In genomic region chr2:46984642-46985476, GRCh38 we compare ENCODE assay signal across 9 cellular contexts. TPM values are rescaled to one million over a fixed set of nuclear protein-coding genes. Genes with fewer than 3 reads are reported as not detected.
DNase-seq lines count a peak whose midpoint lies in the region; ATAC-seq, FAIRE-seq and TF ChIP-seq lines count a peak whose summit lies in the region.
"Had no signal": no experiment of that assay in that cellular context is flagged by ENCODE, and none has a peak within 500 bp of the region (broad histone marks: within the 10 kb centered on the region; RNA-seq: fewer than 3 reads in every experiment).

No MANE protein-coding gene starts in this region.

- peaks cover 0 to 24% (median 16%) of the 10 kb centered on the region in 4 donors for H3K36me3 ChIP-seq in esophagus muscularis mucosa
- H3K36me3 ChIP-seq in osteoblast (ENCODE audit: insufficient read depth, low read length): peaks cover 61% of the 10 kb centered on the region
- H3K36me3 ChIP-seq in vagina: peaks cover 0 to under 1% of the 10 kb centered on the region in 2 donors

- DNase-seq in COLO829 (ENCODE audit: low spot score): peak; percentile 94
- peak; percentile 88 for DNase-seq in HTR-8/SVneo (ENCODE audit: insufficient read length, low spot score)
- DNase-seq in activated CD4-positive, alpha-beta T cell treated with anti-CD3 and anti-CD28 coated beads, Interleukin-2, amount 50 U/mL, for 1 hour: peak; percentile 16
- peak; percentile 96 for DNase-seq in esophagus muscularis mucosa (ENCODE audit: extremely low spot score)
- peak; percentile 98 for DNase-seq in osteoblast (ENCODE audit: insufficient read length, low spot score, missing footprints)
- DNase-seq in vagina (ENCODE audit: extremely low spot score in 2 of 2): peak in 1 of 2 donors; percentile 96
- no peak for DNase-seq in NCI-H748 treated with DMSO at 0.1 percent for 48 hours (lab: John Stamatoyannopoulos, UW)

- 55% methylated on average over 12 of the region's 12 CpGs for WGBS in esophagus muscularis mucosa

- ATAC-seq in GM21367 (IDR thresholded peaks at IDR 0.05; ENCODE audit: unreplicated experiment): peak; percentile 41

- H3K4me1 ChIP-seq in esophagus muscularis mucosa (peaks cover 80 to 91% (median 83%) of the 10 kb centered on the region in 4 donors), osteoblast (ENCODE audit: insufficient read depth, low read length) (peaks cover 38% of the 10 kb centered on the region), vagina (peaks cover 72% of the 10 kb centered on the region)

- TF ChIP-seq EP300 in esophagus muscularis mucosa (IDR thresholded peaks at IDR 0.05): no peak

- H4K20me1 ChIP-seq in osteoblast (ENCODE audit: insufficient read depth, low read length): peaks cover 21% of the 10 kb centered on the region

- TF ChIP-seq POLR2A in esophagus muscularis mucosa (IDR thresholded peaks at IDR 0.05; ENCODE audit: low read depth) (no peak), vagina (IDR thresholded peaks at IDR 0.05) (no peak)

- intact Hi-C loops in esophagus muscularis mucosa (cut with DNase I) (no loop called here), vagina (cut with DNase I) (no loop called here)

- peak; percentile 88 for FAIRE-seq in HTR-8/SVneo (lab: Jason Lieb, UNC)

- peak overlapping the region; percentile 6 for H2AFZ ChIP-seq in osteoblast (ENCODE audit: low read length)

- peak overlapping the region; percentile 84 to 90 (median 86) for H3K27ac ChIP-seq in esophagus muscularis mucosa (replicated peaks in 1 of 4)
- peak overlapping the region; percentile 89 for H3K27ac ChIP-seq in osteoblast (ENCODE audit: low read depth, low read length)
- peak overlapping the region; percentile 91 for H3K27ac ChIP-seq in vagina
- H3K27ac ChIP-seq: VCaP had no signal

- peaks cover 47% of the 10 kb centered on the region for H3K79me2 ChIP-seq in osteoblast (ENCODE audit: insufficient read depth, low read length)

- H3K9me3 ChIP-seq in esophagus muscularis mucosa (no peaks in the 10 kb centered on the region), osteoblast (ENCODE audit: low read depth, low read length) (no peaks in the 10 kb centered on the region), vagina (no peaks in the 10 kb centered on the region)

- H3K27me3 ChIP-seq in esophagus muscularis mucosa (no peaks in the 10 kb centered on the region), osteoblast (ENCODE audit: insufficient read depth, low read length) (no peaks in the 10 kb centered on the region), vagina (no peaks in the 10 kb centered on the region)

- TF ChIP-seq CTCF in esophagus muscularis mucosa (IDR thresholded peaks at IDR 0.05): no peak
- no peak for TF ChIP-seq CTCF in osteoblast (IDR thresholded peaks at IDR 0.05; ENCODE audit: extremely low read depth, low read depth, low read length)
- no peak for TF ChIP-seq CTCF in vagina (IDR thresholded peaks at IDR 0.05)

- H3K4me3 ChIP-seq in esophagus muscularis mucosa (no peak overlapping the region), osteoblast (ENCODE audit: insufficient read depth, low read length) (peak overlapping the region; percentile 8), vagina (no peak overlapping the region)

- peak overlapping the region; percentile 21 for H3K4me2 ChIP-seq in osteoblast (ENCODE audit: insufficient read depth, low read length)

RNA-seq across cellular contexts. Expression of gene TTC7A, which starts 43.8 kb away (rescaled TPM):
- total RNA-seq in esophagus muscularis mucosa (10 to 100 TPM; 17.1 to 38.0 (median 24.8) TPM), osteoblast (41.0 and 44.5 TPM in 2 replicates), vagina (38.8 TPM)
